In the genomic region with DNA sequence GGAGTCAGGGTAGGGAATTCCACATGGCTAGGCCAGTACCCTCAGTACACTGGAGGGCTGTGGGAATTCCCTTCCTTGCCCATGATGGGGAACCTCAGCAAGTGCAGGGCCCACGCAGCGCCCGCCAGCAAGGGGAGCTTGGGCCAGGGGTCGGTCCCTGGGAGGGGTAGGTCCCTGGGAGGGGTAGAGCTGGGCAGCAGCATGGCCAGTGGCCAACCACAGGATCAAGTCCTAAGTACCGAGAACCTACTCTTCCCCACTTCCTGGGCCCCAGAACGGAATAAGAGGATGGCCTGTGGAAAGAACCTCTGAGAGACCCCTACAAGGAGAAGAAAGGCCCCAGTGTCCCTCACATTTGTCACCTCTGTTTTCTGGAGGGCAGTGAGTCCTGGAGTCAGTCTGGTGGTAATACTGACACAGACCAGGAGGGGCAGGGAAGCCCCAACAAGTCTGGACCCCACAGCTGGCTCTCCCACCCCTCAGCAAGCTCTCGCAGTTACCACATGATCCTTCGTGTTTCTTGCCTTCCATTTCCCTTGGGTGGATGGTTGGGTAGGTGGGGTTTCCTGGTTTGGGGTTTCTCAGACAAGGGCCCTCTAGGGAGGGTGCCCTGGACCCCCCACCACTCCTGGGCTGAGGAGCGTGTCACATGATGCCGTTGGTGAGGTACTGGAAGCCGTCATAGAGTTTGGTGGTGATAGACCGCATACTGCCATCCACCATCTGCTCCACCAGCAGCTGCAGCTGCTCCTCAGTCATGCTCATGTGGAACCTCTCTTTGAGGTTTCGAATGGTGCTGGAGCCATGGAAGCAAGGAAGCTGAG, we compare ENCODE assay signal across 11 cellular contexts. TPM values are rescaled to one million over a fixed set of nuclear protein-coding genes. Genes with fewer than 3 reads are reported as not detected.
DNase-seq lines count a peak whose midpoint lies in the region; ATAC-seq and TF ChIP-seq lines count a peak whose summit lies in the region.
"Had no signal": no experiment of that assay in that cellular context is flagged by ENCODE, and none has a peak within 500 bp of the region (broad histone marks: within the 10 kb centered on the region; RNA-seq: fewer than 3 reads in every experiment).

No MANE protein-coding gene starts in this region.

- peaks cover 22% of the 10 kb centered on the region for H3K36me3 Mint-ChIP-seq in neural progenitor cell

- 0 out of 2 replicates have a peak overlapping the region, but pooled peaks have one; percentile 14 for H3K27ac ChIP-seq in HUES64 (ENCODE audit: low read depth, low read length)
- no peak overlapping the region for H3K27ac ChIP-seq in brain microvascular endothelial cell
- H3K27ac ChIP-seq in neural progenitor cell: peak overlapping the region; percentile 58
- H3K27ac ChIP-seq: heart right ventricle had no signal

- H3K9me3 ChIP-seq in HUES64 (ENCODE audit: insufficient read depth, low read depth, low read length) (no peaks in the 10 kb centered on the region), neural progenitor cell (ENCODE audit: low read depth) (no peaks in the 10 kb centered on the region)
- H3K9me3 ChIP-seq: heart right ventricle had no signal

- peak overlapping the region; percentile 18 for H3K4me3 Mint-ChIP-seq in neural progenitor cell
- H3K4me3 Mint-ChIP-seq: dendritic cell treated with granulocyte-macrophage colony-stimulating factor and Interleukin-4, amounts not matched to agents 40 ng/mL and 50 ng/mL, for 4 days had no signal

- H3K36me3 ChIP-seq in HUES64 (ENCODE audit: insufficient read depth, low read length): peaks cover 70% of the 10 kb centered on the region
- H3K36me3 ChIP-seq in brain microvascular endothelial cell (replicated peaks): peaks cover 79% of the 10 kb centered on the region
- no peaks in the 10 kb centered on the region for H3K36me3 ChIP-seq in neural progenitor cell

- no peak for ATAC-seq in HG03135 (IDR thresholded peaks at IDR 0.05; ENCODE audit: unreplicated experiment)

- peaks cover 4% of the 10 kb centered on the region for H3K4me1 Mint-ChIP-seq in neural progenitor cell

- peaks cover 53% of the 10 kb centered on the region for H3F3A ChIP-seq in neural progenitor cell (ENCODE audit: low read depth)

- H3K9ac ChIP-seq in HUES64 (ENCODE audit: low read depth, low read length): no peak overlapping the region
- no peak overlapping the region for H3K9ac ChIP-seq in neural progenitor cell

- TF ChIP-seq CTCF in brain microvascular endothelial cell (IDR thresholded peaks at IDR 0.05; ENCODE audit: low read depth, low read length, missing control alignments) (peak; percentile 20), neural progenitor cell (IDR thresholded peaks at IDR 0.05) (no peak)

- H3K27me3 ChIP-seq in HUES64 (ENCODE audit: insufficient read depth, low read length): no peaks in the 10 kb centered on the region
- no peaks in the 10 kb centered on the region for H3K27me3 ChIP-seq in brain microvascular endothelial cell (replicated peaks)
- H3K27me3 ChIP-seq in neural progenitor cell: no peaks in the 10 kb centered on the region
- H3K27me3 ChIP-seq: heart right ventricle had no signal

- H3K27ac Mint-ChIP-seq in neural progenitor cell: no peak overlapping the region
- H3K27ac Mint-ChIP-seq: dendritic cell treated with granulocyte-macrophage colony-stimulating factor and Interleukin-4, amounts not matched to agents 40 ng/mL and 50 ng/mL, for 4 days had no signal

- H3K27me3 Mint-ChIP-seq in neural progenitor cell (ENCODE audit: insufficient read depth, low read depth): peaks cover 12% of the 10 kb centered on the region
- H3K27me3 Mint-ChIP-seq: dendritic cell treated with granulocyte-macrophage colony-stimulating factor and Interleukin-4, amounts not matched to agents 40 ng/mL and 50 ng/mL, for 4 days had no signal

- H3K9me3 Mint-ChIP-seq in neural progenitor cell: no peaks in the 10 kb centered on the region
- H3K9me3 Mint-ChIP-seq: dendritic cell treated with granulocyte-macrophage colony-stimulating factor and Interleukin-4, amounts not matched to agents 40 ng/mL and 50 ng/mL, for 4 days had no signal

- H3K4me1 ChIP-seq in HUES64 (ENCODE audit: insufficient read depth, low read length) (peaks cover 20% of the 10 kb centered on the region), neural progenitor cell (peaks cover 27% of the 10 kb centered on the region)

- DNase-seq in DMS 273 treated with DMSO at 0.1 percent for 48 hours (lab: John Stamatoyannopoulos, UW) (peak; percentile 100), brain microvascular endothelial cell (no peak), neural progenitor cell (ENCODE audit: low spot score) (no peak), nucleus accumbens (lab: John Stamatoyannopoulos, UW) (no peak)
- no peak for DNase-seq in NK-92 treated with Interleukin-12 subunit alpha and Interleukin-12 subunit beta, amount 100 ng/mL, for 24 hours (lab: John Stamatoyannopoulos, UW)
- DNase-seq: heart right ventricle, NCI-H524, substantia nigra had no signal

- H2AFZ ChIP-seq in neural progenitor cell (replicated peaks): no peak overlapping the region

- peaks cover 2% of the 10 kb centered on the region for H3K79me2 ChIP-seq in neural progenitor cell (ENCODE audit: low read depth)

- peaks cover 27% of the 10 kb centered on the region for H4K20me1 ChIP-seq in neural progenitor cell (ENCODE audit: low read depth)

- no peak overlapping the region for H3K4me2 ChIP-seq in neural progenitor cell

- H3K4me3 ChIP-seq in HUES64 (ENCODE audit: low read length) (no peak overlapping the region), brain microvascular endothelial cell (ENCODE audit: low read depth, low read length) (no peak overlapping the region), neural progenitor cell (no peak overlapping the region)
- H3K4me3 ChIP-seq: heart right ventricle had no signal

- in situ Hi-C loops in brain microvascular endothelial cell (cut with HindIII; ENCODE audit: low pct_ligation_motif_present, low sequenced_read_pairs): no loop called here

- 96% methylated on average over 13 of the region's 13 CpGs for WGBS in HUES64

RNA-seq across cellular contexts. Expression of a gene that starts 10.3 kb away (rescaled TPM):
- 23.3 TPM for polyA plus RNA-seq in HUES64 (2013, experiment 1 of 2)
- 25.7 TPM for polyA plus RNA-seq in HUES64 (2013, experiment 2 of 2)
- 20.2 and 43.1 TPM in 2 replicates for total RNA-seq in neural progenitor cell (ENCODE audit: low replicate concordance)

RNA-seq across cellular contexts. Expression of a gene that starts 34.8 kb away (rescaled TPM):
- 20.9 TPM for polyA plus RNA-seq in HUES64 (2013, experiment 1 of 2)
- 19.0 TPM for polyA plus RNA-seq in HUES64 (2013, experiment 2 of 2)
- total RNA-seq in neural progenitor cell (ENCODE audit: low replicate concordance): 19.0 and 33.5 TPM in 2 replicates

RNA-seq across cellular contexts. Expression of a gene that starts 37.9 kb away (rescaled TPM):
- 161 TPM for polyA plus RNA-seq in HUES64 (2013, experiment 1 of 2)
- polyA plus RNA-seq in HUES64 (2013, experiment 2 of 2): 159 TPM
- 123 and 162 TPM in 2 replicates for total RNA-seq in neural progenitor cell (ENCODE audit: low replicate concordance)

RNA-seq across cellular contexts. Expression of a gene that starts 54.6 kb away (rescaled TPM):
- 32.0 TPM for polyA plus RNA-seq in HUES64 (2013, experiment 1 of 2)
- 37.3 TPM for polyA plus RNA-seq in HUES64 (2013, experiment 2 of 2)
- total RNA-seq in neural progenitor cell (ENCODE audit: low replicate concordance): 87.5 and 108 TPM in 2 replicates
